In genomic region chr21:41898998-41899397, GRCh38 we compare ENCODE assay signal across 16 cellular contexts. TPM values are rescaled to one million over a fixed set of nuclear protein-coding genes. Genes with fewer than 3 reads are reported as not detected.
DNase-seq lines count a peak whose midpoint lies in the region; ATAC-seq and TF ChIP-seq lines count a peak whose summit lies in the region.
"Had no signal": no experiment of that assay in that cellular context is flagged by ENCODE, and none has a peak within 500 bp of the region (broad histone marks: within the 10 kb centered on the region; RNA-seq: fewer than 3 reads in every experiment).

No MANE protein-coding gene starts in this region.

- no peak overlapping the region for H2AFZ ChIP-seq in neural progenitor cell (replicated peaks)

- intact Hi-C loops in activated CD4-positive, alpha-beta T cell treated with anti-CD3 and anti-CD28 coated beads, Interleukin-2, amount 10 ng/mL, durations not matched to agents 24 days and 14 days (cut with micrococcal nuclease): loop anchor here (1.0 to 2.0 kb wide), 3 partner anchors 18 to 103 kb away; no protein-coding TSS in a partner anchor

- no peaks in the 10 kb centered on the region for H3K79me2 ChIP-seq in neural progenitor cell (ENCODE audit: low read depth)

- no peak for DNase-seq in activated CD4-positive, alpha-beta T cell treated with anti-CD3 and anti-CD28 coated beads, Interleukin-2, amount 10 ng/mL, durations not matched to agents 24 days and 14 days
- DNase-seq in activated CD4-positive, alpha-beta T cell treated with anti-CD3 and anti-CD28 coated beads for 1 hour: no peak
- DNase-seq in activated naive CD8-positive, alpha-beta T cell treated with anti-CD3 and anti-CD28 coated beads for 36 hours: no peak
- DNase-seq in neural progenitor cell (ENCODE audit: low spot score) (no peak), RWPE1 (ENCODE audit: low spot score) (no peak), DMS153 treated with DMSO at 0.1 percent for 48 hours (lab: John Stamatoyannopoulos, UW; ENCODE audit: unreplicated experiment) (no peak)
- DNase-seq: brain microvascular endothelial cell, GOT3, left ventricle myocardium inferior, mesendoderm, NCI-H1694, NCI-H446 treated with DMSO at 0.1 percent for 48 hours, occipital lobe had no signal

- H3K36me3 ChIP-seq in KOPT-K1 (ENCODE audit: insufficient read depth, low read length) (no peaks in the 10 kb centered on the region), neural progenitor cell (no peaks in the 10 kb centered on the region)

- H3K27me3 Mint-ChIP-seq in activated CD4-positive, alpha-beta T cell treated with anti-CD3 and anti-CD28 coated beads, Interleukin-2, amount 10 ng/mL, durations not matched to agents 24 days and 14 days: no peaks in the 10 kb centered on the region
- H3K27me3 Mint-ChIP-seq in activated naive CD8-positive, alpha-beta T cell treated with anti-CD3 and anti-CD28 coated beads for 36 hours: no peaks in the 10 kb centered on the region
- H3K27me3 Mint-ChIP-seq in neural progenitor cell (ENCODE audit: insufficient read depth, low read depth): peaks cover 7% of the 10 kb centered on the region

- ATAC-seq in HG03442 (IDR thresholded peaks at IDR 0.05; ENCODE audit: unreplicated experiment): no peak

- CTCF ChIA-PET in RWPE1 (lab: Yijun Ruan, JAX): interaction anchor here (0.6 to 0.7 kb wide), 2 partner anchors 136 to 367 kb away, joined by 3 read pairs; no protein-coding TSS in a partner anchor

- TF ChIP-seq CTCF in neural progenitor cell (IDR thresholded peaks at IDR 0.05): no peak
- no peak for TF ChIP-seq CTCF in RWPE1 (conservative IDR thresholded peaks at IDR 0.05; ENCODE audit: low read depth)

- no peaks in the 10 kb centered on the region for H3K27me3 ChIP-seq in neural progenitor cell
- H3K27me3 ChIP-seq: brain microvascular endothelial cell, tibial nerve had no signal

- no peaks in the 10 kb centered on the region for H4K20me1 ChIP-seq in neural progenitor cell (ENCODE audit: low read depth)

- no peak overlapping the region for H3K4me2 ChIP-seq in neural progenitor cell

- no peaks in the 10 kb centered on the region for H3K9me3 Mint-ChIP-seq in activated CD4-positive, alpha-beta T cell treated with anti-CD3 and anti-CD28 coated beads, Interleukin-2, amount 10 ng/mL, durations not matched to agents 24 days and 14 days
- no peaks in the 10 kb centered on the region for H3K9me3 Mint-ChIP-seq in activated naive CD8-positive, alpha-beta T cell treated with anti-CD3 and anti-CD28 coated beads for 36 hours
- no peaks in the 10 kb centered on the region for H3K9me3 Mint-ChIP-seq in neural progenitor cell

- H3K36me3 Mint-ChIP-seq in activated CD4-positive, alpha-beta T cell treated with anti-CD3 and anti-CD28 coated beads, Interleukin-2, amount 10 ng/mL, durations not matched to agents 24 days and 14 days (ENCODE audit: low read depth): peaks cover 24% of the 10 kb centered on the region
- H3K36me3 Mint-ChIP-seq in activated naive CD8-positive, alpha-beta T cell treated with anti-CD3 and anti-CD28 coated beads for 36 hours: peaks cover 16% of the 10 kb centered on the region
- peaks cover 9% of the 10 kb centered on the region for H3K36me3 Mint-ChIP-seq in neural progenitor cell

- H3K4me3 Mint-ChIP-seq in activated CD4-positive, alpha-beta T cell treated with anti-CD3 and anti-CD28 coated beads, Interleukin-2, amount 10 ng/mL, durations not matched to agents 24 days and 14 days: peak overlapping the region; percentile 61
- peak overlapping the region; percentile 55 for H3K4me3 Mint-ChIP-seq in activated naive CD8-positive, alpha-beta T cell treated with anti-CD3 and anti-CD28 coated beads for 36 hours
- H3K4me3 Mint-ChIP-seq in neural progenitor cell: no peak overlapping the region

- POLR2A ChIA-PET in RWPE1 (lab: Yijun Ruan, JAX; ENCODE audit: low non-redundant PET): no interaction called here

- H3K27ac Mint-ChIP-seq in activated CD4-positive, alpha-beta T cell treated with anti-CD3 and anti-CD28 coated beads, Interleukin-2, amount 10 ng/mL, durations not matched to agents 24 days and 14 days: peak overlapping the region; percentile 84
- H3K27ac Mint-ChIP-seq in activated naive CD8-positive, alpha-beta T cell treated with anti-CD3 and anti-CD28 coated beads for 36 hours: peak overlapping the region; percentile 95
- peak overlapping the region; percentile 66 for H3K27ac Mint-ChIP-seq in neural progenitor cell

- H3K9ac ChIP-seq in neural progenitor cell: no peak overlapping the region

- peak overlapping the region; percentile 97 for H3K27ac ChIP-seq in KOPT-K1 (ENCODE audit: low read depth, low read length, poor library complexity, severe bottlenecking)
- no peak overlapping the region for H3K27ac ChIP-seq in neural progenitor cell
- H3K27ac ChIP-seq in RWPE1: no peak overlapping the region
- H3K27ac ChIP-seq: brain microvascular endothelial cell, left ventricle myocardium inferior, tibial nerve had no signal

- H3F3A ChIP-seq in neural progenitor cell (ENCODE audit: low read depth): peaks cover 4% of the 10 kb centered on the region

- H3K4me3 ChIP-seq in neural progenitor cell: no peak overlapping the region
- H3K4me3 ChIP-seq: left ventricle myocardium inferior, tibial nerve had no signal

- H3K9me3 ChIP-seq in KOPT-K1 (ENCODE audit: insufficient read depth, low read length, poor library complexity, severe bottlenecking) (no peaks in the 10 kb centered on the region), neural progenitor cell (ENCODE audit: low read depth) (no peaks in the 10 kb centered on the region)
- H3K9me3 ChIP-seq: left ventricle myocardium inferior, tibial nerve had no signal

- peaks cover 28% of the 10 kb centered on the region for H3K4me1 Mint-ChIP-seq in activated CD4-positive, alpha-beta T cell treated with anti-CD3 and anti-CD28 coated beads, Interleukin-2, amount 10 ng/mL, durations not matched to agents 24 days and 14 days
- H3K4me1 Mint-ChIP-seq in activated naive CD8-positive, alpha-beta T cell treated with anti-CD3 and anti-CD28 coated beads for 36 hours: peaks cover 45% of the 10 kb centered on the region
- peaks cover 30% of the 10 kb centered on the region for H3K4me1 Mint-ChIP-seq in neural progenitor cell

- peaks cover 42% of the 10 kb centered on the region for H3K4me1 ChIP-seq in neural progenitor cell

RNA-seq across cellular contexts. Expression of gene PRDM15, which starts 19.9 kb away (rescaled TPM):
- total RNA-seq in activated CD4-positive, alpha-beta T cell treated with anti-CD3 and anti-CD28 coated beads, Interleukin-2, amount 10 ng/mL, durations not matched to agents 24 days and 14 days: 18.6 and 19.1 TPM in 2 replicates
- 10 to 100 TPM in 1 of 2 experiments, 1 to 10 TPM in 1; 9.3 to 10.1 TPM for total RNA-seq in activated naive CD8-positive, alpha-beta T cell treated with anti-CD3 and anti-CD28 coated beads for 36 hours
- 9.0 and 10.4 TPM in 2 replicates for total RNA-seq in neural progenitor cell (ENCODE audit: low replicate concordance)

RNA-seq across cellular contexts. Expression of gene C2CD2, which starts 54.8 kb away (rescaled TPM):
- total RNA-seq in activated CD4-positive, alpha-beta T cell treated with anti-CD3 and anti-CD28 coated beads, Interleukin-2, amount 10 ng/mL, durations not matched to agents 24 days and 14 days: 9.3 and 10.6 TPM in 2 replicates
- 1 to 10 TPM; 6.3 to 7.6 TPM for total RNA-seq in activated naive CD8-positive, alpha-beta T cell treated with anti-CD3 and anti-CD28 coated beads for 36 hours
- 15.3 and 19.6 TPM in 2 replicates for total RNA-seq in neural progenitor cell (ENCODE audit: low replicate concordance)
